Comparison of ENCODE assay signal across 8 cellular contexts in genomic region chr2:222572761-222573174, GRCh38.
A peak's percentile ranks its signal among the peaks of the same experiment; 100 is the strongest.
DNase-seq lines count a peak whose midpoint lies in the region; ATAC-seq and TF ChIP-seq lines count a peak whose summit lies in the region.

No MANE protein-coding gene starts in this region.

- H3K79me2 ChIP-seq in mammary epithelial cell (ENCODE audit: insufficient read depth, low read length), result peaks cover 2% of the 10 kb centered on the region

- TF ChIP-seq CTCF in IMR-90 (conservative IDR thresholded peaks at IDR 0.05; ENCODE audit: low read depth, low read length) (no peak), brain (conservative IDR thresholded peaks at IDR 0.05) (no peak), lower lobe of right lung (IDR thresholded peaks at IDR 0.05) (no peak), endothelial cell (IDR thresholded peaks at IDR 0.05; ENCODE audit: unreplicated experiment) (no peak), mammary epithelial cell (conservative IDR thresholded peaks at IDR 0.05 in 1 of 2, IDR thresholded peaks at IDR 0.05 in 1 of 2; ENCODE audit: extremely low read depth in 1 of 2, insufficient read depth in 1 of 2, low read depth in 1 of 2, low read length in 2 of 2) (no peak)

- H3K27me3 Mint-ChIP-seq in brain (no peaks in the 10 kb centered on the region), endothelial cell (ENCODE audit: unreplicated experiment) (no peaks in the 10 kb centered on the region)

- H3K23ac ChIP-seq in IMR-90 (ENCODE audit: low read depth, low read length), result no peak overlapping the region

- H3K4ac ChIP-seq in IMR-90 (ENCODE audit: low read depth, low read length), result 0 out of 2 replicates have a peak overlapping the region, but pooled peaks have one; percentile 7

- H3K9me1 ChIP-seq in IMR-90 (ENCODE audit: insufficient read depth, low read length), result peaks cover 6% of the 10 kb centered on the region; the same call in 1 of the 2 replicates

- no peak overlapping the region; the same call in 1 of the 2 replicates for H2BK20ac ChIP-seq in IMR-90 (ENCODE audit: low read depth, low read length)

- no peak overlapping the region for H4K5ac ChIP-seq in IMR-90 (ENCODE audit: low read depth, low read length)

- H3K27ac ChIP-seq in IMR-90 (ENCODE audit: insufficient read depth, low read length), result peak overlapping the region; percentile 65; the same call in 1 of the 2 replicates
- no peak overlapping the region for H3K27ac ChIP-seq in lower lobe of right lung
- no peak overlapping the region for H3K27ac ChIP-seq in mammary epithelial cell (ENCODE audit: insufficient read depth, low read depth, low read length)

- no peaks in the 10 kb centered on the region for H3K9me3 Mint-ChIP-seq in brain
- no peaks in the 10 kb centered on the region for H3K9me3 Mint-ChIP-seq in endothelial cell (ENCODE audit: unreplicated experiment)

- no peak overlapping the region for H3K4me3 ChIP-seq in IMR-90 (ENCODE audit: insufficient read depth, low read depth, low read length)
- H3K4me3 ChIP-seq in lower lobe of right lung, result no peak overlapping the region
- no peak overlapping the region for H3K4me3 ChIP-seq in mammary epithelial cell (replicated peaks in 1 of 3; ENCODE audit: insufficient read depth in 1 of 3, low read depth in 2 of 3, low read length in 3 of 3)

- no peak overlapping the region for H2BK5ac ChIP-seq in IMR-90 (ENCODE audit: low read depth, low read length, poor library complexity, severe bottlenecking)

- H3K56ac ChIP-seq in IMR-90 (ENCODE audit: extremely low read depth, insufficient read depth, low read length), result no peak overlapping the region

- no peaks in the 10 kb centered on the region for H3K27me3 ChIP-seq in IMR-90 (ENCODE audit: control insufficient read depth, insufficient read depth, low read length)
- H3K27me3 ChIP-seq in lower lobe of right lung (ENCODE audit: low read depth), result no peaks in the 10 kb centered on the region
- H3K27me3 ChIP-seq in mammary epithelial cell (ENCODE audit: insufficient read depth, low read length), result no peaks in the 10 kb centered on the region

- dilution Hi-C loops in IMR-90 (cut with HindIII; ENCODE audit: low sequenced_read_pairs, unreplicated experiment) (no loop called here), mammary epithelial cell (cut with HindIII; ENCODE audit: low sequenced_read_pairs) (no loop called here)

- peak overlapping the region; percentile 64; the same call in 1 of the 2 replicates for H2BK120ac ChIP-seq in IMR-90 (ENCODE audit: low read depth, low read length)

- H3K14ac ChIP-seq in IMR-90 (replicated peaks; ENCODE audit: low read depth, low read length), result 0 out of 2 replicates have a peak overlapping the region, but pooled peaks have one; percentile 20

- H3K36me3 ChIP-seq in IMR-90 (ENCODE audit: control insufficient read depth, insufficient read depth, low read length) (peaks cover 5% of the 10 kb centered on the region), lower lobe of right lung (peaks cover 16% of the 10 kb centered on the region), mammary epithelial cell (ENCODE audit: insufficient read depth, low read length) (peaks cover 7% of the 10 kb centered on the region)

- H4K20me1 ChIP-seq in IMR-90 (ENCODE audit: insufficient read depth, low read length) (peaks cover 3% of the 10 kb centered on the region), mammary epithelial cell (ENCODE audit: insufficient read depth, low read length) (no peaks in the 10 kb centered on the region)

- intact Hi-C loops in IMR-90 (cut with micrococcal nuclease), result no loop called here
- intact Hi-C loops in lower lobe of right lung (cut with DNase I), result no loop called here
- intact Hi-C loops in mammary epithelial cell (cut with micrococcal nuclease), result no loop called here

- POLR2A ChIA-PET in IMR-90 (lab: Charles Lee; ENCODE audit: unreplicated experiment), result no interaction called here

- H2AK9ac ChIP-seq in IMR-90 (replicated peaks; ENCODE audit: low read depth, low read length, poor library complexity), result peak overlapping the region; percentile 11

- no peak overlapping the region for H2AK5ac ChIP-seq in IMR-90 (ENCODE audit: low read depth, low read length)

- peaks cover 12 to 13% of the 10 kb centered on the region in 2 experiments; a peak in 2 of 4 replicates for H3K79me1 ChIP-seq in IMR-90 (ENCODE audit: low read depth in 1 of 2, low read length in 2 of 2)

- H3K9ac ChIP-seq in IMR-90 (ENCODE audit: low read depth, low read length) (no peak overlapping the region), mammary epithelial cell (ENCODE audit: insufficient read depth, low read length) (no peak overlapping the region)

- CTCF ChIA-PET in IMR-90 (lab: Yijun Ruan, JAX), result interaction anchor here (0.9 kb wide), 1 partner anchor 19 kb away, joined by 9 read pairs; no protein-coding TSS in a partner anchor
- CTCF ChIA-PET in mammary epithelial cell (lab: Charles Lee; ENCODE audit: low non-redundant PET), result no interaction called here

- peaks cover 63% of the 10 kb centered on the region for H3K4me1 Mint-ChIP-seq in brain
- H3K4me1 Mint-ChIP-seq in endothelial cell (ENCODE audit: unreplicated experiment), result peaks cover 5% of the 10 kb centered on the region

- ATAC-seq in IMR-90 (ENCODE audit: low read depth) (peak; percentile 77), lower lobe of right lung (peak; percentile 57 to 68), HG02852 (IDR thresholded peaks at IDR 0.05; ENCODE audit: unreplicated experiment) (no peak)

- no peaks in the 10 kb centered on the region for H3K9me3 ChIP-seq in IMR-90 (ENCODE audit: control insufficient read depth, insufficient read depth, low read length)
- no peaks in the 10 kb centered on the region for H3K9me3 ChIP-seq in lower lobe of right lung
- no peaks in the 10 kb centered on the region for H3K9me3 ChIP-seq in mammary epithelial cell (replicated peaks; ENCODE audit: insufficient read depth, low read length)

- BruUV-seq in IMR-90 (replicated peaks; lab: Mats Ljungman, UMichigan) (no TSS peak), mammary epithelial cell (replicated peaks; lab: Mats Ljungman, UMichigan) (no TSS peak)

- peak overlapping the region in 1 of 2 experiments; percentile 31; a peak in 1 of 4 replicates for H4K8ac ChIP-seq in IMR-90 (ENCODE audit: low read depth in 2 of 2, low read length in 2 of 2)

- TF ChIP-seq RAD21 in IMR-90 (IDR thresholded peaks at IDR 0.05; ENCODE audit: low read length), result no peak

- peak overlapping the region; percentile 72 to 88 (median 87) for H3K27ac Mint-ChIP-seq in brain
- H3K27ac Mint-ChIP-seq in endothelial cell (ENCODE audit: unreplicated experiment), result no peak overlapping the region

- no peak overlapping the region for H2BK15ac ChIP-seq in IMR-90 (ENCODE audit: low read depth, low read length)

- no peak overlapping the region for H3K18ac ChIP-seq in IMR-90 (ENCODE audit: low read depth, low read length)

- H3K4me3 Mint-ChIP-seq in brain, result peak overlapping the region in 1 of 5 experiments; percentile 57
- no peak overlapping the region for H3K4me3 Mint-ChIP-seq in endothelial cell (ENCODE audit: unreplicated experiment)

- no peak overlapping the region for H3K4me2 ChIP-seq in IMR-90 (ENCODE audit: low read depth, low read length)
- H3K4me2 ChIP-seq in mammary epithelial cell (ENCODE audit: insufficient read depth, low read depth, low read length), result no peak overlapping the region

- in situ Hi-C loops in IMR-90 (cut with MboI; ENCODE audit: low sequenced_read_pairs) (no loop called here), mammary epithelial cell (cut with MboI; ENCODE audit: low sequenced_read_pairs in 2 of 2) (loop anchor here in 1 of 2 donors (25.0 kb wide), 1 partner anchor 510 kb away; no protein-coding TSS in a partner anchor)

- H4K91ac ChIP-seq in IMR-90 (ENCODE audit: insufficient read depth, low read depth, low read length), result no peak overlapping the region

- H3K36me3 Mint-ChIP-seq in brain (peaks cover 48% of the 10 kb centered on the region), endothelial cell (ENCODE audit: low read depth, unreplicated experiment) (no peaks in the 10 kb centered on the region)

- WGBS in IMR-90 (ENCODE audit: extremely low coverage in 2 of 2, insufficient read length in 1 of 2), 2 experiments, result no CpG with 5 or more reads among the region's 1 CpG
- 100% methylated on average over 1 of the region's 1 CpG for WGBS in mammary epithelial cell (ENCODE audit: low coverage, missing lambda C conversion rate)

- no peak for TF ChIP-seq POLR2A in IMR-90 (IDR thresholded peaks at IDR 0.05; ENCODE audit: low read depth, low read length)

- H3K4me1 ChIP-seq in IMR-90 (ENCODE audit: control insufficient read depth, insufficient read depth, low read length) (peaks cover 6% of the 10 kb centered on the region), lower lobe of right lung (peaks cover 6% of the 10 kb centered on the region), mammary epithelial cell (ENCODE audit: insufficient read depth, low read length) (peaks cover 4% of the 10 kb centered on the region)

- no peak overlapping the region for H2AFZ ChIP-seq in IMR-90 (replicated peaks; ENCODE audit: low read length, poor library complexity)
- H2AFZ ChIP-seq in mammary epithelial cell (ENCODE audit: low read depth, low read length), result no peak overlapping the region

- peak; percentile 44 for DNase-seq in A172 (ENCODE audit: low spot score)
- peak; percentile 62 for DNase-seq in IMR-90
- no peak for DNase-seq in lower lobe of right lung
- no peak for DNase-seq in endothelial cell (ENCODE audit: low spot score)
- no peak for DNase-seq in dermis blood vessel endothelial cell
- no peak for DNase-seq in mammary epithelial cell

TF ChIP-seq in IMR-90, 13 proteins besides CTCF, POLR2A, EP300 and RAD21:
- TF ChIP-seq CHD1 (IDR thresholded peaks at IDR 0.05; ENCODE audit: low read depth, low read length) (no peak), MXI1 (IDR thresholded peaks at IDR 0.05; ENCODE audit: borderline replicate concordance, low read depth, low read length) (no peak), USF2 (IDR thresholded peaks at IDR 0.05; ENCODE audit: low read depth, low read length) (no peak), NFE2L2 (IDR thresholded peaks at IDR 0.05; ENCODE audit: low read depth, low read length) (peak; percentile 97), MAFK (IDR thresholded peaks at IDR 0.05; ENCODE audit: low read depth, low read length) (peak; percentile 84), CEBPB (IDR thresholded peaks at IDR 0.05; ENCODE audit: low read depth, low read length) (no peak)

Comparison
In these comparisons a context has a peak if more than half of its experiments do, and no peak if none do; other contexts are left out.
1. DNase-seq: peak in A172 (single experiment) and IMR-90 (single experiment); none in lower lobe of right lung (single experiment), endothelial cell (single experiment), dermis blood vessel endothelial cell (single experiment) and mammary epithelial cell (single experiment).